Comparison of ENCODE assay signal across 17 cellular contexts in genomic region chr16:82630219-82630618, GRCh38. TPM values are rescaled to one million over a fixed set of nuclear protein-coding genes. Genes with fewer than 3 reads are reported as not detected.
A peak's percentile ranks its signal among the peaks of the same experiment; 100 is the strongest.
DNase-seq lines count a peak whose midpoint lies in the region; ATAC-seq and TF ChIP-seq lines count a peak whose summit lies in the region.
"Had no signal": no experiment of that assay in that cellular context is flagged by ENCODE, and none has a peak within 500 bp of the region (broad histone marks: within the 10 kb centered on the region; RNA-seq: fewer than 3 reads in every experiment).

No MANE protein-coding gene starts in this region.

- H3K4me1 ChIP-seq in Caco-2: peaks cover 28% of the 10 kb centered on the region
- peaks cover 77% of the 10 kb centered on the region for H3K4me1 ChIP-seq in psoas muscle
- H3K4me1 ChIP-seq: BE2C, parathyroid adenoma had no signal

- no peaks in the 10 kb centered on the region for H3K27me3 ChIP-seq in Caco-2 (replicated peaks; ENCODE audit: control insufficient read depth, insufficient read depth, low read length)
- H3K27me3 ChIP-seq in psoas muscle (ENCODE audit: insufficient read depth in 3 of 3, low read length in 2 of 3): no peaks in the 10 kb centered on the region
- H3K27me3 ChIP-seq: BE2C had no signal

- no peak for ATAC-seq in psoas muscle

- H3K36me3 ChIP-seq in Caco-2 (ENCODE audit: control insufficient read depth, insufficient read depth, low read length) (no peaks in the 10 kb centered on the region), psoas muscle (ENCODE audit: insufficient read depth in 1 of 2, low read depth in 1 of 2) (no peaks in the 10 kb centered on the region)
- H3K36me3 ChIP-seq: BE2C had no signal

- H3K4me3 Mint-ChIP-seq in Caco-2 (ENCODE audit: unreplicated experiment): no peak overlapping the region

- H3K9me3 ChIP-seq in Caco-2: no peaks in the 10 kb centered on the region
- no peaks in the 10 kb centered on the region for H3K9me3 ChIP-seq in psoas muscle

- CTCF ChIA-PET in Caco-2 (lab: Charles Lee): interaction anchor here (0.6 to 2.5 kb wide), 14 partner anchors 10 to 736 kb away, joined by 3 to 20 read pairs (median 4); no protein-coding TSS in a partner anchor

- H3K4me3 ChIP-seq in Caco-2 (ENCODE audit: low read depth, low read length) (no peak overlapping the region), psoas muscle (no peak overlapping the region)
- H3K4me3 ChIP-seq: SK-N-MC had no signal

- H3K27ac Mint-ChIP-seq in Caco-2 (ENCODE audit: unreplicated experiment): peak overlapping the region; percentile 50

- no TSS peak for BruUV-seq in Caco-2 (replicated peaks; lab: Mats Ljungman, UMichigan)

- POLR2A ChIA-PET in Caco-2 (lab: Charles Lee): interaction anchor here (0.6 kb wide), 1 partner anchor 40 kb away, joined by 3 read pairs; no protein-coding TSS in a partner anchor

- H3K27me3 Mint-ChIP-seq in Caco-2 (ENCODE audit: insufficient read depth, unreplicated experiment): peaks cover 13% of the 10 kb centered on the region

- peaks cover 30% of the 10 kb centered on the region for H3K4me1 Mint-ChIP-seq in Caco-2 (ENCODE audit: low read depth, unreplicated experiment)

- DNase-seq in Caco-2 (no peak), M059J (ENCODE audit: low read depth) (peak; percentile 58), epithelial cell of prostate (ENCODE audit: low read depth, low spot score) (no peak), psoas muscle (no peak), NCI-H446 treated with DMSO at 0.1 percent for 48 hours (lab: John Stamatoyannopoulos, UW) (no peak), T-helper 2 cell (no peak), NCI-H1092 treated with DMSO at 0.1 percent for 48 hours (lab: John Stamatoyannopoulos, UW) (no peak), NCI-H1930 (lab: John Stamatoyannopoulos, UW) (no peak)
- DNase-seq: activated naive CD4-positive, alpha-beta T cell; BE2C; cerebellar nuclear complex; NCI-H187 treated with DMSO at 0.1 percent for 48 hours; stimulated activated CD8-positive, alpha-beta memory T cell treated with anti-CD3 and anti-CD28 coated beads, Interleukin-4, amount 100 ng/mL, for 48 hours had no signal

- WGBS in psoas muscle, 3 donors: 15 to 23% (median 18%) methylated on average over 2 of the region's 2 CpGs

- H3K27ac ChIP-seq in epithelial cell of prostate (peak overlapping the region; percentile 95), psoas muscle (peak overlapping the region; percentile 99)
- H3K27ac ChIP-seq: KMS-11, parathyroid adenoma, SK-N-MC, VCaP had no signal

- no peak for TF ChIP-seq CTCF in Caco-2 (IDR thresholded peaks at IDR 0.05; ENCODE audit: insufficient read depth in 1 of 2, low read depth in 1 of 2, low read length in 1 of 2, severe bottlenecking in 1 of 2, unreplicated experiment in 1 of 2)
- TF ChIP-seq CTCF in psoas muscle (IDR thresholded peaks at IDR 0.05): no peak

- intact Hi-C loops in Caco-2 (cut with micrococcal nuclease; ENCODE audit: unreplicated experiment): loop anchor here (1.0 kb wide), 2 partner anchors 108 to 585 kb away; no protein-coding TSS in a partner anchor
- intact Hi-C loops in psoas muscle (cut with DNase I): loop anchor here in 1 of 2 donors (5.0 to 10.0 kb wide), 2 partner anchors 147 to 435 kb away; no protein-coding TSS in a partner anchor

- H3K36me3 Mint-ChIP-seq in Caco-2 (ENCODE audit: insufficient read depth, unreplicated experiment): no peaks in the 10 kb centered on the region

- H3K9me3 Mint-ChIP-seq in Caco-2 (ENCODE audit: unreplicated experiment): no peaks in the 10 kb centered on the region

RNA-seq across cellular contexts. Expression of gene CDH13, which starts 3.5 kb away (rescaled TPM):
- 2.2 and 3.5 TPM in 2 replicates for total RNA-seq in Caco-2 (2022)
- total RNA-seq in M059J (2014; rRNA removed; shearing (Covaris generic)): 51.0 and 61.5 TPM in 2 replicates
- 10 to 100 TPM; 22.8 to 30.7 (median 29.5) TPM for total RNA-seq in psoas muscle
- 10 to 100 TPM in 2 of 3 donors, 1 to 10 TPM in 1; 6.1 to 14.0 (median 13.8) TPM for polyA plus RNA-seq in psoas muscle
